In the genomic region with DNA sequence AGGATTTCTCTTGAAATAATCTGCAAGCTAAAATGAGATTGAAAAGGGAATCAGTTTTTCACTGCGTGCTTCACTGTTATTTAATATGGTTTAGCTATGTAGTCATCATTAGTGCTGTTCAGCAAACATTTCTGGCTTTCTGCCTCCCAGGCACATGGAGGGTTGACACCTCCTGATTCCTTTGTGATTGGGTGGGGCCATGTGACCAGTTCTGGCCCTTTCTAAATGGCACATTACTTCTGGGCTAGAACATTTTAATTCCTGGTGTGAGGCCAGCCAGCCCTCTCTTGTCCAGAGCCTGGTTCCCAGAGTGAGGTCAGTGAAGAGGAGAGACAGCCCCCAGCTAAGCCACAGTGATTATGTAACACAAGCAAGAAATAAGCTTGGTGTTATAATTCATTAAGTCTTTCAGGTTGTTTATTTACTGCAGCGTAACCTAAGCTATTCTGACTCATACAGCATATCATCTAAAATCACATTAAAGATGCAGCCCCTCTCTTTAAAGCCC, we compare ENCODE assay signal across 1 cellular context.
A peak's percentile ranks its signal among the peaks of the same experiment; 100 is the strongest.
TF ChIP-seq lines count a peak whose summit lies in the region.

No MANE protein-coding gene starts in this region.

TF ChIP-seq in K562, 482 proteins besides CTCF, POLR2A, EP300 and RAD21 (continues in another document):
- TF ChIP-seq ZFP1 (CRISPR knock-in tag; IDR thresholded peaks at IDR 0.05) (no peak), SMAD2 (IDR thresholded peaks at IDR 0.05; ENCODE audit: low read depth, low read length) (no peak), HDAC1 (IDR thresholded peaks at IDR 0.05) (no peak), ZNF696 (CRISPR knock-in tag; conservative IDR thresholded peaks at IDR 0.05) (no peak), ZNF764 (CRISPR knock-in tag; IDR thresholded peaks at IDR 0.05; ENCODE audit: low read depth) (no peak), ZNF224 (CRISPR knock-in tag; IDR thresholded peaks at IDR 0.05) (no peak), ZNF778 (CRISPR knock-in tag; IDR thresholded peaks at IDR 0.05) (no peak), MEF2A (IDR thresholded peaks at IDR 0.05; ENCODE audit: control insufficient read depth, low read depth, low read length) (no peak), CEBPG (CRISPR knock-in tag; IDR thresholded peaks at IDR 0.05) (peak; percentile 41; the same call in 1 of the 2 replicates), CEBPG (tag; conservative IDR thresholded peaks at IDR 0.05 in 1 of 2, IDR thresholded peaks at IDR 0.05 in 1 of 2) (0 out of 4 replicates have a peak, but pooled peaks of 1 of the 2 experiments have one; percentile 49), ATF1 (CRISPR knock-in tag; IDR thresholded peaks at IDR 0.05) (no peak), ATF1 (tag; IDR thresholded peaks at IDR 0.05) (no peak), NR3C1 (CRISPR knock-in tag; IDR thresholded peaks at IDR 0.05) (no peak), SMARCE1 (IDR thresholded peaks at IDR 0.05) (no peak), FOSL1 (tag; conservative IDR thresholded peaks at IDR 0.05) (peak; percentile 68), L3MBTL2 (IDR thresholded peaks at IDR 0.05) (peak; percentile 59), KLF1 (tag; IDR thresholded peaks at IDR 0.05) (no peak), MBD2 (IDR thresholded peaks at IDR 0.05; ENCODE audit: borderline replicate concordance, low read depth) (no peak), NR2F6 (CRISPR knock-in tag; IDR thresholded peaks at IDR 0.05) (no peak), DNMT1 (IDR thresholded peaks at IDR 0.05) (no peak), ZNF431 (CRISPR knock-in tag; IDR thresholded peaks at IDR 0.05) (no peak), SREBF2 (CRISPR knock-in tag; IDR thresholded peaks at IDR 0.05) (no peak), POLR2H (tag; IDR thresholded peaks at IDR 0.05; ENCODE audit: low read depth) (no peak), HOXB6 (CRISPR knock-in tag; IDR thresholded peaks at IDR 0.05; ENCODE audit: borderline replicate concordance) (no peak), IFI16 (CRISPR knock-in tag; IDR thresholded peaks at IDR 0.05) (no peak), RB1 (IDR thresholded peaks at IDR 0.05; ENCODE audit: low read depth) (no peak), FOXK2 (conservative IDR thresholded peaks at IDR 0.05 in 1 of 2, IDR thresholded peaks at IDR 0.05 in 1 of 2; ENCODE audit: low read depth in 2 of 2) (no peak)
- TF ChIP-seq, protein P1, sequence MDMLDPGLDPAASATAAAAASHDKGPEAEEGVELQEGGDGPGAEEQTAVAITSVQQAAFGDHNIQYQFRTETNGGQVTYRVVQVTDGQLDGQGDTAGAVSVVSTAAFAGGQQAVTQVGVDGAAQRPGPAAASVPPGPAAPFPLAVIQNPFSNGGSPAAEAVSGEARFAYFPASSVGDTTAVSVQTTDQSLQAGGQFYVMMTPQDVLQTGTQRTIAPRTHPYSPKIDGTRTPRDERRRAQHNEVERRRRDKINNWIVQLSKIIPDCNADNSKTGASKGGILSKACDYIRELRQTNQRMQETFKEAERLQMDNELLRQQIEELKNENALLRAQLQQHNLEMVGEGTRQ (CRISPR knock-in tag; IDR thresholded peaks at IDR 0.05): peak; percentile 53; the same call in 1 of the 2 replicates
- TF ChIP-seq, protein P2, sequence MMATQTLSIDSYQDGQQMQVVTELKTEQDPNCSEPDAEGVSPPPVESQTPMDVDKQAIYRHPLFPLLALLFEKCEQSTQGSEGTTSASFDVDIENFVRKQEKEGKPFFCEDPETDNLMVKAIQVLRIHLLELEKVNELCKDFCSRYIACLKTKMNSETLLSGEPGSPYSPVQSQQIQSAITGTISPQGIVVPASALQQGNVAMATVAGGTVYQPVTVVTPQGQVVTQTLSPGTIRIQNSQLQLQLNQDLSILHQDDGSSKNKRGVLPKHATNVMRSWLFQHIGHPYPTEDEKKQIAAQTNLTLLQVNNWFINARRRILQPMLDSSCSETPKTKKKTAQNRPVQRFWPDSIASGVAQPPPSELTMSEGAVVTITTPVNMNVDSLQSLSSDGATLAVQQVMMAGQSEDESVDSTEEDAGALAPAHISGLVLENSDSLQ (IDR thresholded peaks at IDR 0.05): no peak
- TF ChIP-seq, protein P3, sequence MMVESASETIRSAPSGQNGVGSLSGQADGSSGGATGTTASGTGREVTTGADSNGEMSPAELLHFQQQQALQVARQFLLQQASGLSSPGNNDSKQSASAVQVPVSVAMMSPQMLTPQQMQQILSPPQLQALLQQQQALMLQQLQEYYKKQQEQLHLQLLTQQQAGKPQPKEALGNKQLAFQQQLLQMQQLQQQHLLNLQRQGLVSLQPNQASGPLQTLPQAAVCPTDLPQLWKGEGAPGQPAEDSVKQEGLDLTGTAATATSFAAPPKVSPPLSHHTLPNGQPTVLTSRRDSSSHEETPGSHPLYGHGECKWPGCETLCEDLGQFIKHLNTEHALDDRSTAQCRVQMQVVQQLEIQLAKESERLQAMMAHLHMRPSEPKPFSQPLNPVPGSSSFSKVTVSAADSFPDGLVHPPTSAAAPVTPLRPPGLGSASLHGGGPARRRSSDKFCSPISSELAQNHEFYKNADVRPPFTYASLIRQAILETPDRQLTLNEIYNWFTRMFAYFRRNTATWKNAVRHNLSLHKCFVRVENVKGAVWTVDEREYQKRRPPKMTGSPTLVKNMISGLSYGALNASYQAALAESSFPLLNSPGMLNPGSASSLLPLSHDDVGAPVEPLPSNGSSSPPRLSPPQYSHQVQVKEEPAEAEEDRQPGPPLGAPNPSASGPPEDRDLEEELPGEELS (CRISPR knock-in tag; IDR thresholded peaks at IDR 0.05; ENCODE audit: borderline replicate concordance): no peak
- TF ChIP-seq, protein P4, sequence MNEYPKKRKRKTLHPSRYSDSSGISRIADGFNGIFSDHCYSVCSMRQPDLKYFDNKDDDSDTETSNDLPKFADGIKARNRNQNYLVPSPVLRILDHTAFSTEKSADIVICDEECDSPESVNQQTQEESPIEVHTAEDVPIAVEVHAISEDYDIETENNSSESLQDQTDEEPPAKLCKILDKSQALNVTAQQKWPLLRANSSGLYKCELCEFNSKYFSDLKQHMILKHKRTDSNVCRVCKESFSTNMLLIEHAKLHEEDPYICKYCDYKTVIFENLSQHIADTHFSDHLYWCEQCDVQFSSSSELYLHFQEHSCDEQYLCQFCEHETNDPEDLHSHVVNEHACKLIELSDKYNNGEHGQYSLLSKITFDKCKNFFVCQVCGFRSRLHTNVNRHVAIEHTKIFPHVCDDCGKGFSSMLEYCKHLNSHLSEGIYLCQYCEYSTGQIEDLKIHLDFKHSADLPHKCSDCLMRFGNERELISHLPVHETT (CRISPR knock-in tag; conservative IDR thresholded peaks at IDR 0.05 in 1 of 2, IDR thresholded peaks at IDR 0.05 in 1 of 2): no peak
- TF ChIP-seq, protein P5, sequence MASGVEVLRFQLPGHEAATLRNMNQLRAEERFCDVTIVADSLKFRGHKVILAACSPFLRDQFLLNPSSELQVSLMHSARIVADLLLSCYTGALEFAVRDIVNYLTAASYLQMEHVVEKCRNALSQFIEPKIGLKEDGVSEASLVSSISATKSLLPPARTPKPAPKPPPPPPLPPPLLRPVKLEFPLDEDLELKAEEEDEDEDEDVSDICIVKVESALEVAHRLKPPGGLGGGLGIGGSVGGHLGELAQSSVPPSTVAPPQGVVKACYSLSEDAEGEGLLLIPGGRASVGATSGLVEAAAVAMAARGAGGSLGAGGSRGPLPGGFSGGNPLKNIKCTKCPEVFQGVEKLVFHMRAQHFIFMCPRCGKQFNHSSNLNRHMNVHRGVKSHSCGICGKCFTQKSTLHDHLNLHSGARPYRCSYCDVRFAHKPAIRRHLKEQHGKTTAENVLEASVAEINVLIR (CRISPR knock-in tag; IDR thresholded peaks at IDR 0.05): no peak
- TF ChIP-seq, protein P6, sequence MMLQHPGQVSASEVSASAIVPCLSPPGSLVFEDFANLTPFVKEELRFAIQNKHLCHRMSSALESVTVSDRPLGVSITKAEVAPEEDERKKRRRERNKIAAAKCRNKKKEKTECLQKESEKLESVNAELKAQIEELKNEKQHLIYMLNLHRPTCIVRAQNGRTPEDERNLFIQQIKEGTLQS (IDR thresholded peaks at IDR 0.05): 0 out of 2 replicates have a peak, but pooled peaks have one; percentile 11
- TF ChIP-seq, protein P6 (CRISPR knock-in tag; conservative IDR thresholded peaks at IDR 0.05): no peak
- TF ChIP-seq, protein P7, sequence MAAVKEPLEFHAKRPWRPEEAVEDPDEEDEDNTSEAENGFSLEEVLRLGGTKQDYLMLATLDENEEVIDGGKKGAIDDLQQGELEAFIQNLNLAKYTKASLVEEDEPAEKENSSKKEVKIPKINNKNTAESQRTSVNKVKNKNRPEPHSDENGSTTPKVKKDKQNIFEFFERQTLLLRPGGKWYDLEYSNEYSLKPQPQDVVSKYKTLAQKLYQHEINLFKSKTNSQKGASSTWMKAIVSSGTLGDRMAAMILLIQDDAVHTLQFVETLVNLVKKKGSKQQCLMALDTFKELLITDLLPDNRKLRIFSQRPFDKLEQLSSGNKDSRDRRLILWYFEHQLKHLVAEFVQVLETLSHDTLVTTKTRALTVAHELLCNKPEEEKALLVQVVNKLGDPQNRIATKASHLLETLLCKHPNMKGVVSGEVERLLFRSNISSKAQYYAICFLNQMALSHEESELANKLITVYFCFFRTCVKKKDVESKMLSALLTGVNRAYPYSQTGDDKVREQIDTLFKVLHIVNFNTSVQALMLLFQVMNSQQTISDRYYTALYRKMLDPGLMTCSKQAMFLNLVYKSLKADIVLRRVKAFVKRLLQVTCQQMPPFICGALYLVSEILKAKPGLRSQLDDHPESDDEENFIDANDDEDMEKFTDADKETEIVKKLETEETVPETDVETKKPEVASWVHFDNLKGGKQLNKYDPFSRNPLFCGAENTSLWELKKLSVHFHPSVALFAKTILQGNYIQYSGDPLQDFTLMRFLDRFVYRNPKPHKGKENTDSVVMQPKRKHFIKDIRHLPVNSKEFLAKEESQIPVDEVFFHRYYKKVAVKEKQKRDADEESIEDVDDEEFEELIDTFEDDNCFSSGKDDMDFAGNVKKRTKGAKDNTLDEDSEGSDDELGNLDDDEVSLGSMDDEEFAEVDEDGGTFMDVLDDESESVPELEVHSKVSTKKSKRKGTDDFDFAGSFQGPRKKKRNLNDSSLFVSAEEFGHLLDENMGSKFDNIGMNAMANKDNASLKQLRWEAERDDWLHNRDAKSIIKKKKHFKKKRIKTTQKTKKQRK (IDR thresholded peaks at IDR 0.05; ENCODE audit: borderline replicate concordance, low read depth, low read length): no peak
- TF ChIP-seq, protein P8, sequence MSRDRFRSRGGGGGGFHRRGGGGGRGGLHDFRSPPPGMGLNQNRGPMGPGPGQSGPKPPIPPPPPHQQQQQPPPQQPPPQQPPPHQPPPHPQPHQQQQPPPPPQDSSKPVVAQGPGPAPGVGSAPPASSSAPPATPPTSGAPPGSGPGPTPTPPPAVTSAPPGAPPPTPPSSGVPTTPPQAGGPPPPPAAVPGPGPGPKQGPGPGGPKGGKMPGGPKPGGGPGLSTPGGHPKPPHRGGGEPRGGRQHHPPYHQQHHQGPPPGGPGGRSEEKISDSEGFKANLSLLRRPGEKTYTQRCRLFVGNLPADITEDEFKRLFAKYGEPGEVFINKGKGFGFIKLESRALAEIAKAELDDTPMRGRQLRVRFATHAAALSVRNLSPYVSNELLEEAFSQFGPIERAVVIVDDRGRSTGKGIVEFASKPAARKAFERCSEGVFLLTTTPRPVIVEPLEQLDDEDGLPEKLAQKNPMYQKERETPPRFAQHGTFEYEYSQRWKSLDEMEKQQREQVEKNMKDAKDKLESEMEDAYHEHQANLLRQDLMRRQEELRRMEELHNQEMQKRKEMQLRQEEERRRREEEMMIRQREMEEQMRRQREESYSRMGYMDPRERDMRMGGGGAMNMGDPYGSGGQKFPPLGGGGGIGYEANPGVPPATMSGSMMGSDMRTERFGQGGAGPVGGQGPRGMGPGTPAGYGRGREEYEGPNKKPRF (IDR thresholded peaks at IDR 0.05; ENCODE audit: low read depth, low read length): no peak
- TF ChIP-seq, protein P9, sequence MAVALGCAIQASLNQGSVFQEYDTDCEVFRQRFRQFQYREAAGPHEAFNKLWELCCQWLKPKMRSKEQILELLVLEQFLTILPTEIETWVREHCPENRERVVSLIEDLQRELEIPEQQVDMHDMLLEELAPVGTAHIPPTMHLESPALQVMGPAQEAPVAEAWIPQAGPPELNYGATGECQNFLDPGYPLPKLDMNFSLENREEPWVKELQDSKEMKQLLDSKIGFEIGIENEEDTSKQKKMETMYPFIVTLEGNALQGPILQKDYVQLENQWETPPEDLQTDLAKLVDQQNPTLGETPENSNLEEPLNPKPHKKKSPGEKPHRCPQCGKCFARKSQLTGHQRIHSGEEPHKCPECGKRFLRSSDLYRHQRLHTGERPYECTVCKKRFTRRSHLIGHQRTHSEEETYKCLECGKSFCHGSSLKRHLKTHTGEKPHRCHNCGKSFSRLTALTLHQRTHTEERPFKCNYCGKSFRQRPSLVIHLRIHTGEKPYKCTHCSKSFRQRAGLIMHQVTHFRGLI (CRISPR knock-in tag; IDR thresholded peaks at IDR 0.05): no peak
